Comparison of ENCODE assay signal across 15 cellular contexts in the genomic region with DNA sequence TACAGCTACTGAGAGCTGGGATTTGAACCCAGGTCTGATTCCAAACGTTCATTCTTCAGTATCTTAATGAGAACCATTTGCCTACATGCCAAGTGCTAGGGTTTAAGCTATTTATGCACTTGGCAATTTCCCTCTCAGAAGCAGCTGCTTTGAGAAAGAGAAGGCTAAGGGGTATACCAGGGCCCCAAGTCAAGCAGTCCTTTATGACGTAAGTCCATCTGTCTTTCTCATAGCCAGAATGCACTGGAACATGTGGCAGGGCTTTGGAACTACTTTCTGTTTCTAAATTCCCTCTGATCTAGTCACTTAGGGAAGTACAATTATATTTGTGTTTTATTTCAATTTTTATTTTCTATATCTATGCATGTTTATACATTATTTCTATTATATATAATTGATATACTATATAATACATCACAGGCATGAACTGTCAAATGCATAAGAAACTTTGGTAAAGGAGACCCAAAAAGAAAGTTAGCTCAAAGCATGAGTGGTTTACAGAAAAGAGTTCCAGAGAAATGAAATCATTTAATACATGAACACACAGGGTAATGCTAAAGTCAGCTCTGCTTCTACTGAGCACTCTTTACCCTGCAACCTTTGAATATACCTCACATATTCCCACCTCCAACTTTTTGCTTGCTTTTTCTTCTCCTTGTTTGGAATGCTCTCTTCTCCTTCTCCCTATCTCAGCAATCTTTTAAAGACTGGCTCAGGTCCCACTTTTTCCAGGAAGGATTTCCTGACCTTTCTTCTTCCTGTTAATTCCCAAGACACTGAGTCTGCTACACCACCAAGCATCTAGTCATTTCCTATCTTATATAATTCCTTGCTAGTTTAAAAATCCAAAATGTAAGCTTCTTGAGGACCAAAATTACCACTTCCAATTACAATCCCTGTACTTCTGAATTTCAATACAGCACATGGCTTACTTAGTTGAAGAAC.
DNase-seq lines count a peak whose midpoint lies in the region; ATAC-seq and FAIRE-seq lines count a peak whose summit lies in the region.
"Had no signal": no experiment of that assay in that cellular context is flagged by ENCODE, and none has a peak within 500 bp of the region (broad histone marks: within the 10 kb centered on the region; RNA-seq: fewer than 3 reads in every experiment).

No MANE protein-coding gene starts in this region.

- H3K36me3 ChIP-seq in small intestine (ENCODE audit: control insufficient read depth in 2 of 2, insufficient read depth in 2 of 2, low read length in 2 of 2), result peaks cover 0 to 10% of the 10 kb centered on the region in 2 donors
- H3K36me3 ChIP-seq: SJSA1 had no signal

- H3K9me3 ChIP-seq in small intestine (ENCODE audit: control insufficient read depth, low read depth), result no peaks in the 10 kb centered on the region
- H3K9me3 ChIP-seq: SJSA1 had no signal

- peak overlapping the region; percentile 20 to 32 for H3K27ac ChIP-seq in small intestine (ENCODE audit: low read depth in 1 of 2, low read length in 1 of 2)
- H3K27ac ChIP-seq: SJSA1 had no signal

- WGBS in small intestine, 3 donors, result 27 to 45% (median 37%) methylated on average over 2 of the region's 2 CpGs

- ATAC-seq in Right ventricle myocardium superior (ENCODE audit: poor library complexity) (peak; percentile 39), GM21737 (IDR thresholded peaks at IDR 0.05; ENCODE audit: unreplicated experiment) (no peak), GM19023 (IDR thresholded peaks at IDR 0.05; ENCODE audit: unreplicated experiment) (no peak)
- ATAC-seq: natural killer cell treated with Interleukin-12 subunit alpha and Interleukin-12 subunit beta and Interleukin-15 and Interleukin-18, amount 100 ng/mL, for 72 hours had no signal

- H3K4me1 ChIP-seq in small intestine (ENCODE audit: control insufficient read depth in 2 of 2, insufficient read depth in 1 of 2, low read depth in 1 of 2, low read length in 1 of 2), result peaks cover 3 to 10% of the 10 kb centered on the region in 2 donors
- H3K4me1 ChIP-seq: SJSA1 had no signal

- intact Hi-C loops in Right ventricle myocardium superior (cut with DNase I) (no loop called here), cardiac septum (cut with DNase I) (no loop called here)

- H3K27me3 ChIP-seq in small intestine (ENCODE audit: control insufficient read depth in 2 of 2, insufficient read depth in 2 of 2, low read length in 2 of 2), result no peaks in the 10 kb centered on the region
- H3K27me3 ChIP-seq: SJSA1 had no signal

- no peak for FAIRE-seq in small intestine (lab: Jason Lieb, UNC)
- FAIRE-seq: islet of Langerhans had no signal

- H3K4me3 ChIP-seq in small intestine (ENCODE audit: low read depth in 1 of 2, low read length in 2 of 2), result no peak overlapping the region
- H3K4me3 ChIP-seq: SJSA1 had no signal

- DNase-seq in Right ventricle myocardium superior (no peak), cardiac septum (ENCODE audit: low spot score) (no peak), RPMI7951 (ENCODE audit: low read depth) (peak; percentile 64), fibroblast of the conjunctiva (ENCODE audit: low read depth) (peak; percentile 61), small intestine (no peak), anterior cingulate cortex (lab: John Stamatoyannopoulos, UW) (no peak)
- DNase-seq: ACHN; activated CD4-positive, CD25-positive, alpha-beta regulatory T cell treated with anti-CD3 and anti-CD28 coated beads, Interleukin-2, amount 50 U/mL, for 72 hours; NCI-H345; stimulated activated CD8-positive, alpha-beta memory T cell treated with anti-CD3 and anti-CD28 coated beads, Interleukin-4, amount 100 ng/mL, for 48 hours had no signal

Comparison
In these comparisons a context has a peak if more than half of its experiments do, and no peak if none do; other contexts are left out.
1. DNase-seq: peak in RPMI7951 (single experiment) and fibroblast of the conjunctiva (single experiment); none in Right ventricle myocardium superior (single experiment), cardiac septum (single experiment), small intestine (single experiment) and anterior cingulate cortex (0 of 58).